8 cellular contexts compared by ENCODE assay signal in the genomic region with DNA sequence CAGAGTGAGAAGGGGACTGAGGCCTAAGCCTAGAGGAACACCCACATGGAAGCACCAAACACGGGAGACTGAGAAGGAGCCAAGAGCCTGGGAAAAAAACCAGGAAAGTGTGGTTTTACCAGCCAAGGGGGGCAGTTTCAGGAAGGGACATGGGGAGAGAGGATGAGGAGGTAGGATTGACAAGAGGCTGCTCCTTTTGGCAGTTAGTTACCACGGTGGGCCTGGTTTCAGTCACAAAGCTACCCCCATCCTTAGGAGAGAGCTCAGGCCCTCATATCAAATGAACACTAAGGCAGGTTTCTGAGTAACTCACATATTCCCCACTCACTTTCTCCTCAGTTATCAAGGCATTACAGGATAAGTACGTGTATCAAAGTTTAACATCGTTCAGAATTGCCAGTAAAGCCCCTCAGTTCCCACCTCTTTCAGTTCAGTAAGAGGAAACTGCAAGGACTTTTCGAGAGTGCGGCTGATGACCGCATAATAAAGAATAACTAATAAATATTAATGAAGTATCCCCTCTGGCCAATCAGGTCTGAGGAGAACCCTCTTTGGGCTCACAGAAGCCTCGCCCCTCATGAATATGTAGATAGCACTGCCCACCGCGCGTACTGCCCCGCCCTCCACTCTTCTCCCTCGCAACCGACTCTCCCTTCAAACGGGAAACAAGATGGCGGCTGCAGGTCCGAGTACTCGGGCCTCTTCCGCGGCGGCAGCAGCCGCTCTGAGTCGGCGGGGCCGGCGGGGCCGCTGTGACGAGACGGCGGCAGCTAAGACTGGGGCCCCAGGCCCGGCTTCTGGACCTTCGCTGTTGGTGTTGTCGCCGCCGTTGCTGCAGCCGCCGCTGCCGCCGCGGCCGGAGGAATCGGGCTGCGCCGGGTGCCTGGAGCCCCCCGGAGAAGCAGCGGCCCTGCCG. TPM values are rescaled to one million over a fixed set of nuclear protein-coding genes. Genes with fewer than 3 reads are reported as not detected.
DNase-seq lines count a peak whose midpoint lies in the region; ATAC-seq, FAIRE-seq and TF ChIP-seq lines count a peak whose summit lies in the region.

A gene with protein sequence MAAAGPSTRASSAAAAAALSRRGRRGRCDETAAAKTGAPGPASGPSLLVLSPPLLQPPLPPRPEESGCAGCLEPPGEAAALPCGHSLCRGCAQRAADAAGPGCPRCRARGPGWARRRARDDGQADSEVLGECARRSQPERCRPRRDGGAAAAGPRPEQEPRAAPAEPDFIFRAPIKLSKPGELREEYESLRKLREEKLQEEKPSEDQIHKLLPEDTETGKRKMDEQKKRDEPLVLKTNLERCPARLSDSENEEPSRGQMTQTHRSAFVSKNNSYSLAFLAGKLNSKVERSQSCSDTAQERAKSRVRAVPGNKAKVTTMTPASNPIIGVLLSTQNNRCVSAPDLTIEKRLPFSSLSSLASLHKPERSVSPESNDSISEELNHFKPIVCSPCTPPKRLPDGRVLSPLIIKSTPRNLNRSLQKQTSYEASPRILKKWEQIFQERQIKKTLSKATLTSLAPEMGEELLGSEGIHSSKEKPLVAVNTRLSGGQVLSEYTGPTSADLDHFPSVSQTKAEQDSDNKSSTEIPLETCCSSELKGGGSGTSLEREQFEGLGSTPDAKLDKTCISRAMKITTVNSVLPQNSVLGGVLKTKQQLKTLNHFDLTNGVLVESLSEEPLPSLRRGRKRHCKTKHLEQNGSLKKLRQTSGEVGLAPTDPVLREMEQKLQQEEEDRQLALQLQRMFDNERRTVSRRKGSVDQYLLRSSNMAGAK (plus strand): TSS at position 639 of the 916 bp plus-strand sequence. CDS start 32 bp downstream, at position 671.

- H4K20me1 ChIP-seq in OCI-LY3 (ENCODE audit: insufficient read depth, low read length), result peaks cover 20% of the 10 kb centered on the region; the same call in 1 of the 2 replicates
- H4K20me1 ChIP-seq in endothelial cell of umbilical vein (replicated peaks; ENCODE audit: control insufficient read depth, extremely low read depth, insufficient read depth, low read length), result no peaks in the 10 kb centered on the region

- peaks cover 46% of the 10 kb centered on the region for H3K79me2 ChIP-seq in OCI-LY3 (ENCODE audit: low read length)
- peaks cover 42% of the 10 kb centered on the region for H3K79me2 ChIP-seq in endothelial cell of umbilical vein (ENCODE audit: control insufficient read depth, insufficient read depth, low read length)

- TF ChIP-seq CTCF in OCI-LY3 (IDR thresholded peaks at IDR 0.05; ENCODE audit: low read depth, low read length) (no peak), endothelial cell of umbilical vein (IDR thresholded peaks at IDR 0.05; ENCODE audit: extremely low read depth in 1 of 2, insufficient read depth in 1 of 2, low read depth in 1 of 2, low read length in 2 of 2) (no peak)

- intact Hi-C loops in endothelial cell of umbilical vein (cut with micrococcal nuclease), result loop anchor here (2.0 kb wide), 1 partner anchor 74 kb away; no protein-coding TSS in a partner anchor

- H3K4me3 ChIP-seq in OCI-LY3 (ENCODE audit: low read length) (peak within 1 kb of the TSS; percentile 84), endothelial cell of umbilical vein (replicated peaks in 1 of 3; ENCODE audit: insufficient read depth in 1 of 3, low read depth in 1 of 3, low read length in 3 of 3) (peak within 1 kb of the TSS; percentile 49 to 84 (median 70))

- H3K9me1 ChIP-seq in endothelial cell of umbilical vein (replicated peaks; ENCODE audit: control insufficient read depth, extremely low read depth, insufficient read depth, low read length), result no peaks in the 10 kb centered on the region

- TF ChIP-seq POLR2A in endothelial cell of umbilical vein (IDR thresholded peaks at IDR 0.05; ENCODE audit: low read depth, low read length), result peak; percentile 90

- no peaks in the 10 kb centered on the region for H3K9me3 ChIP-seq in OCI-LY3 (ENCODE audit: insufficient read depth, low read length)
- no peaks in the 10 kb centered on the region for H3K9me3 ChIP-seq in endothelial cell of umbilical vein (replicated peaks; ENCODE audit: control insufficient read depth, insufficient read depth, low read length)

- peak; percentile 97 for ATAC-seq in GM21515 (IDR thresholded peaks at IDR 0.05; ENCODE audit: unreplicated experiment)

- peak within 1 kb of the TSS; percentile 66 for H2AFZ ChIP-seq in OCI-LY3 (ENCODE audit: low read depth, low read length)
- H2AFZ ChIP-seq in endothelial cell of umbilical vein (ENCODE audit: low read depth, low read length), result peak within 1 kb of the TSS; percentile 71

- DNase-seq in D341Med (ENCODE audit: low spot score) (peak; percentile 94), HuH-7 (ENCODE audit: low spot score) (peak; percentile 93), endothelial cell of umbilical vein (ENCODE audit: low read depth, low spot score) (peak; percentile 98), middle frontal gyrus (ENCODE audit: extremely low spot score, low spot score) (peak; percentile 96)
- DNase-seq in activated CD8-positive, alpha-beta memory T cell treated with anti-CD3 and anti-CD28 coated beads, Interleukin-2, amount 50 U/mL, for 48 hours, result peak; percentile 88
- DNase-seq in stimulated activated CD8-positive, alpha-beta memory T cell treated with anti-CD3 and anti-CD28 coated beads, Interleukin-2, amount 100 ng/mL, for 48 hours (ENCODE audit: low read depth in 2 of 2), result peak; percentile 76 to 84

- BruUV-seq in endothelial cell of umbilical vein (replicated peaks; lab: Mats Ljungman, UMichigan), result TSS peak; percentile 68

- dilution Hi-C loops in endothelial cell of umbilical vein (cut with MboI; ENCODE audit: extremely low pct_ligation_motif_present, low sequenced_read_pairs), result no loop called here

- no peaks in the 10 kb centered on the region for H3K27me3 ChIP-seq in OCI-LY3 (ENCODE audit: low read depth, low read length)
- H3K27me3 ChIP-seq in endothelial cell of umbilical vein (ENCODE audit: control insufficient read depth in 2 of 2, insufficient read depth in 2 of 2, low read length in 2 of 2), result peaks cover 0 to 2% of the 10 kb centered on the region in 2 experiments

- POLR2A ChIA-PET in endothelial cell of umbilical vein (lab: Charles Lee), result interaction anchor here (0.7 kb wide), 1 partner anchor 9 kb away, joined by 3 read pairs; no protein-coding TSS in a partner anchor

- CTCF ChIA-PET in endothelial cell of umbilical vein (lab: Charles Lee), result interaction anchor here (0.6 to 2.7 kb wide), 6 partner anchors 7 to 92 kb away, joined by 3 to 24 read pairs (median 3); no protein-coding TSS in a partner anchor

- peak; percentile 87 for FAIRE-seq in endothelial cell of umbilical vein (lab: Jason Lieb, UNC)

- H3K4me2 ChIP-seq in OCI-LY3 (ENCODE audit: low read length), result peak within 1 kb of the TSS; percentile 92
- H3K4me2 ChIP-seq in endothelial cell of umbilical vein (ENCODE audit: insufficient read depth, low read length), result peak within 1 kb of the TSS; percentile 77

- H3K4me1 ChIP-seq in OCI-LY3 (ENCODE audit: low read length) (peaks cover 18% of the 10 kb centered on the region), endothelial cell of umbilical vein (ENCODE audit: control insufficient read depth, extremely low read depth, insufficient read depth, low read length) (peaks cover 22% of the 10 kb centered on the region)

- peak within 1 kb of the TSS; percentile 63 for H3K27ac ChIP-seq in OCI-LY3 (ENCODE audit: low read length)
- H3K27ac ChIP-seq in endothelial cell of umbilical vein (ENCODE audit: insufficient read depth, low read depth, low read length), result peak within 1 kb of the TSS; percentile 88

- H3K36me3 ChIP-seq in OCI-LY3 (replicated peaks; ENCODE audit: low read depth, low read length) (no peaks in the 10 kb centered on the region), endothelial cell of umbilical vein (ENCODE audit: control insufficient read depth in 2 of 2, extremely low read depth in 1 of 2, insufficient read depth in 2 of 2, low read length in 2 of 2) (no peaks in the 10 kb centered on the region)

- H3K9ac ChIP-seq in OCI-LY3 (ENCODE audit: low read length) (peak within 1 kb of the TSS; percentile 75), endothelial cell of umbilical vein (replicated peaks; ENCODE audit: extremely low read depth, insufficient read depth, low read length) (peak within 1 kb of the TSS; percentile 62)

TF ChIP-seq in endothelial cell of umbilical vein, 7 proteins besides CTCF, POLR2A, EP300 and RAD21:
- TF ChIP-seq GATA2 (IDR thresholded peaks at IDR 0.05; ENCODE audit: insufficient read depth, insufficient read length, low read depth, low read length) (no peak), EZH2 (IDR thresholded peaks at IDR 0.05; ENCODE audit: borderline replicate concordance, low read depth, low read length, severe bottlenecking) (no peak), MYC (IDR thresholded peaks at IDR 0.05; ENCODE audit: low read depth, low read length) (no peak), FOS (IDR thresholded peaks at IDR 0.05; ENCODE audit: borderline replicate concordance, insufficient read depth, low read length) (no peak), POLR2AphosphoS5 (IDR thresholded peaks at IDR 0.05; ENCODE audit: insufficient read depth, low read depth, low read length) (peak; percentile 68), JUN (IDR thresholded peaks at IDR 0.05; ENCODE audit: borderline replicate concordance, insufficient read depth, insufficient read length, low read depth) (no peak)
- TF ChIP-seq, protein P1, sequence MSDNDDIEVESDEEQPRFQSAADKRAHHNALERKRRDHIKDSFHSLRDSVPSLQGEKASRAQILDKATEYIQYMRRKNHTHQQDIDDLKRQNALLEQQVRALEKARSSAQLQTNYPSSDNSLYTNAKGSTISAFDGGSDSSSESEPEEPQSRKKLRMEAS (IDR thresholded peaks at IDR 0.05; ENCODE audit: insufficient read depth, insufficient read length), result no peak

RNA-seq across cellular contexts. Expression of the gene that starts here (rescaled TPM):
- total RNA-seq in endothelial cell of umbilical vein, result 17.3 and 21.3 TPM in 2 replicates
- polyA plus RNA-seq in endothelial cell of umbilical vein, result 5.2 and 5.8 TPM in 2 replicates
- polyA plus RNA-seq in endothelial cell of umbilical vein (2011; cell fraction: cytosol; rRNA removed), result 4.8 and 5.4 TPM in 2 replicates
- 14.5 and 16.5 TPM in 2 replicates for polyA plus RNA-seq in endothelial cell of umbilical vein (2011; cell fraction: nucleus; rRNA removed)
- polyA plus RNA-seq in endothelial cell of umbilical vein (2012), result 10.6 and 10.9 TPM in 2 replicates
- 33.8 and 33.9 TPM in 2 replicates for polyA minus RNA-seq in endothelial cell of umbilical vein
- 19.3 TPM for polyA minus RNA-seq in endothelial cell of umbilical vein (2011; cell fraction: cytosol; rRNA and poly(A)+ RNA removed)
- 36.8 and 49.7 TPM in 2 replicates for polyA minus RNA-seq in endothelial cell of umbilical vein (2011; cell fraction: nucleus; rRNA and poly(A)+ RNA removed)

Comparison
In these comparisons a context has a peak if more than half of its experiments do, and no peak if none do; other contexts are left out.
1. Peak in every context shown above with its lines: DNase-seq, ATAC-seq, H3K4me3 ChIP-seq and H3K27ac ChIP-seq.